ENCODE assay signal across 1 cellular context in the genomic region with DNA sequence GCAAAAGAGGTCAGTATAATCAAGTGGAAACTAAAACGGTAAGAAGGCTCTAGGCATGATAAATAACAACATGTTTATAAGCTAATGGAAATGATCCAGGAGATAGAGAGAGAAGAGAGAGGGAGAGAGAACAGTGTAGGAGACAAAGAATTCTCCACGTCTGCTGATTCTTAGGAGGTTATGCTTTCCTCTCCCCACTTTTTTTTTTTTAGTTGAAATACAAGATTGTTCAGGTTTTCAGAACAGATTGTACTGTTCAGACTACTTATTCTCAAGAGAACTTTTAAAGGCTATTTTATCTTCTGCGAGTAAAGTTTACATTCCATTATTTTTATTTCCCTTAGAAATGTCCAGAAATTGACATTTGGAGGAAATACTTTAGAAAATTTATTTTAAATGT.
TF ChIP-seq lines count a peak whose summit lies in the region.

No MANE protein-coding gene starts in this region.

TF ChIP-seq in GM23338, 12 proteins besides CTCF, POLR2A, EP300 and RAD21 (continued from another document):
- TF ChIP-seq ZNF462 (CRISPR knock-in tag; IDR thresholded peaks at IDR 0.05): no peak
- TF ChIP-seq EZH2 (IDR thresholded peaks at IDR 0.05; ENCODE audit: low read depth, unreplicated experiment): no peak
- TF ChIP-seq REST (IDR thresholded peaks at IDR 0.05; ENCODE audit: unreplicated experiment): no peak
- TF ChIP-seq ZNF331 (CRISPR knock-in tag; IDR thresholded peaks at IDR 0.05; ENCODE audit: low read depth): no peak
- no peak for TF ChIP-seq STAT1 (IDR thresholded peaks at IDR 0.05; ENCODE audit: unreplicated experiment)
- no peak for TF ChIP-seq POLR2AphosphoS5 (IDR thresholded peaks at IDR 0.05; ENCODE audit: low read depth)
- no peak for TF ChIP-seq EZH2phosphoT487 (IDR thresholded peaks at IDR 0.05; ENCODE audit: unreplicated experiment)
- TF ChIP-seq JUNB (IDR thresholded peaks at IDR 0.05; ENCODE audit: unreplicated experiment): no peak
- no peak for TF ChIP-seq ZNF114 (CRISPR knock-in tag; IDR thresholded peaks at IDR 0.05)
- no peak for TF ChIP-seq NANOG (IDR thresholded peaks at IDR 0.05; ENCODE audit: borderline replicate concordance)
TF ChIP-seq in GM23338: peak in this region for 0.
